In the genomic region with DNA sequence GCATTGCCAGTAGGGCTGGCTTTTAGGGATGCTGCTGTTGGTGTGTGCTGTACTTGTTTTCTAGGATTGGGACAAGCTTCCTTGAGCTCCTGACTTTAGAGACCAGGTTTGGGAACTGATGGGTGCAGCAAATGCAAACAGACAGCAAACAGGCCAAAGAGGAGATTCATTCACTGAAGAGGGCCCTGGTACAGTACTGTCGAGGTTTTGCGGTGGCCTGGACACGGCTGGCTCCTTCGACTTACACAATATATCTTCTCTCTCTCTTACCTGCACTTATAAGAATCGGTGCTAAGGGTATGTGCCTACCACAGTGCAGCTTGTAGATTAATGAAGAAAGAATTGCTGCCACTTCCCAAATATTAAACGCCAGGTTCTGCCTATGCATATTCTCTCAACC, we compare ENCODE assay signal across 9 cellular contexts. TPM values are rescaled to one million over a fixed set of nuclear protein-coding genes. Genes with fewer than 3 reads are reported as not detected.
DNase-seq lines count a peak whose midpoint lies in the region; ATAC-seq and TF ChIP-seq lines count a peak whose summit lies in the region.
"Had no signal": no experiment of that assay in that cellular context is flagged by ENCODE, and none has a peak within 500 bp of the region (broad histone marks: within the 10 kb centered on the region; RNA-seq: fewer than 3 reads in every experiment).

No MANE protein-coding gene starts in this region.

- no peaks in the 10 kb centered on the region for H3K9me3 ChIP-seq in right atrium auricular region
- no peaks in the 10 kb centered on the region for H3K9me3 ChIP-seq in mucosa of descending colon
- H3K9me3 ChIP-seq in uterus = no peaks in the 10 kb centered on the region

- no peak for DNase-seq in right atrium auricular region (ENCODE audit: low spot score)
- no peak for DNase-seq in Right ventricle myocardium inferior (ENCODE audit: missing footprints)
- DNase-seq in caudate nucleus (lab: John Stamatoyannopoulos, UW) = peak in 1 of 61 donors; percentile 35
- no peak for DNase-seq in mucosa of descending colon
- DNase-seq in uterus = no peak
- DNase-seq in NCI-H510A (lab: John Stamatoyannopoulos, UW) = no peak
- DNase-seq in NCI-H345 treated with DMSO at 0.1 percent for 48 hours (lab: John Stamatoyannopoulos, UW; ENCODE audit: unreplicated experiment) = no peak
- no peak for DNase-seq in NCI-H510A treated with DMSO at 0.1 percent for 48 hours (lab: John Stamatoyannopoulos, UW)
- DNase-seq: NCI-H1417 treated with DMSO at 0.1 percent for 48 hours had no signal

- H3K4me3 ChIP-seq in right atrium auricular region (peak overlapping the region; percentile 70 to 79), mucosa of descending colon (no peak overlapping the region), uterus (peak overlapping the region; percentile 73 to 80)

- H3K27ac ChIP-seq in right atrium auricular region = peak overlapping the region; percentile 83 to 88
- H3K27ac ChIP-seq in caudate nucleus (ENCODE audit: low read depth, low read length) = peak overlapping the region; percentile 92
- H3K27ac ChIP-seq in uterus = peak overlapping the region; percentile 74 to 78

- intact Hi-C loops in Right ventricle myocardium inferior (cut with DNase I) (no loop called here), mucosa of descending colon (cut with DNase I, micrococcal nuclease) (loop anchor here in 1 of 2 donors (5.0 kb wide), 1 partner anchor 55 kb away; no protein-coding TSS in a partner anchor), uterus (cut with DNase I; ENCODE audit: low total_unique reads) (no loop called here)

- H3K4me1 ChIP-seq in right atrium auricular region (peaks cover 0 to 27% of the 10 kb centered on the region in 2 donors), mucosa of descending colon (ENCODE audit: low read depth) (peaks cover 10% of the 10 kb centered on the region), uterus (peaks cover 3 to 5% of the 10 kb centered on the region in 2 donors)

- TF ChIP-seq POLR2A in uterus (IDR thresholded peaks at IDR 0.05) = no peak

- no peak for TF ChIP-seq CTCF in right atrium auricular region (IDR thresholded peaks at IDR 0.05)
- no peak for TF ChIP-seq CTCF in mucosa of descending colon (IDR thresholded peaks at IDR 0.05)
- no peak for TF ChIP-seq CTCF in uterus (IDR thresholded peaks at IDR 0.05)

- H3K27me3 ChIP-seq in right atrium auricular region = no peaks in the 10 kb centered on the region
- no peaks in the 10 kb centered on the region for H3K27me3 ChIP-seq in uterus

- ATAC-seq in Right ventricle myocardium inferior (no peak), mucosa of descending colon (peak; percentile 6)

- no peaks in the 10 kb centered on the region for H3K36me3 ChIP-seq in right atrium auricular region
- H3K36me3 ChIP-seq in mucosa of descending colon (ENCODE audit: low read depth) = no peaks in the 10 kb centered on the region
- no peaks in the 10 kb centered on the region for H3K36me3 ChIP-seq in uterus

RNA-seq across cellular contexts. Expression of a gene that starts 44.6 kb away (rescaled TPM):
- total RNA-seq in right atrium auricular region (100 to 1,000 TPM; 148 to 256 TPM), Right ventricle myocardium inferior (298 TPM), mucosa of descending colon (1,000 to 10,000 TPM; 1,136 to 3,461 (median 1,634) TPM), uterus (100 to 1,000 TPM; 135 to 202 (median 149) TPM)
